8 cellular contexts compared by ENCODE assay signal in the genomic region with DNA sequence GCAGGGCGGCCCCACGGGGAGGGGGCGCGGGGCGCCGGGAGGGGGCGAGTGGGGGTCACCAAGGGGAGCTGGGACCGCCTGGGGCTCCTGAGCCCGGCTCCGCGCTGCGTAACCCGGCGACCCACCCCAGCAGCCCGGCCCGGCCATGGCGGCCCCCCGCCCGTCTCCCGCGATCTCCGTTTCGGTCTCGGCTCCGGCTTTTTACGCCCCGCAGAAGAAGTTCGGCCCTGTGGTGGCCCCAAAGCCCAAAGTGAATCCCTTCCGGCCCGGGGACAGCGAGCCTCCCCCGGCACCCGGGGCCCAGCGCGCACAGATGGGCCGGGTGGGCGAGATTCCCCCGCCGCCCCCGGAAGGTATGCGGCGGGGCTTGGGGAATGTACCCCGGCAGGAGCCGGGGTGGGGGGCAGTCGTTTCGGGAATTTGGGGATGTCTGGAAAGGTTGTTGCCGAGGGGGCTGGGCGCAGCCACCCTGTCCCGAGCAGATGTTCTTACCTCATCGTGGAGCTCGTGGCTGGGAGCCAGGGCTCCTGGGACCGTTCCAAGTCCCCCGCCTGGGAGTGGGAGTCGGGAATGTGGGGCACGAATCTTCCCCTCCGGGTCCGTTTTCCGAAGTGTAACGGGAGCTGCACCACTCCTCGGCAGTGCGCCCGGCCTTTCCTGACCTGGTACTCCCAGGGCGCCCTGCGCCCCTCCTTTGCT. TPM values are rescaled to one million over a fixed set of nuclear protein-coding genes. Genes with fewer than 3 reads are reported as not detected.
DNase-seq lines count a peak whose midpoint lies in the region; ATAC-seq and TF ChIP-seq lines count a peak whose summit lies in the region.

No MANE protein-coding gene starts in this region.

- H3K4me1 Mint-ChIP-seq in activated naive CD4-positive, alpha-beta T cell treated with anti-CD3 and anti-CD28 coated beads, Interleukin-2, amount 10 ng/mL, durations not matched to agents 7 days and 5 days = peaks cover 30% of the 10 kb centered on the region

- DNase-seq in activated naive CD4-positive, alpha-beta T cell treated with anti-CD3 and anti-CD28 coated beads, Interleukin-2, amount 10 ng/mL, durations not matched to agents 7 days and 5 days = no peak
- no peak for DNase-seq in activated naive CD4-positive, alpha-beta T cell treated with anti-CD3 and anti-CD28 coated beads, Interleukin-2, amount 50 U/mL, for 16 hours
- DNase-seq in colonic mucosa = peak; percentile 70
- DNase-seq in lower lobe of right lung = peak; percentile 73
- DNase-seq in substantia nigra (lab: John Stamatoyannopoulos, UW) = peak in 32 of 49 donors; percentile 13 to 92 (median 39)
- no peak for DNase-seq in NCI-H2107 (lab: John Stamatoyannopoulos, UW)

- H3K4me2 ChIP-seq in OCI-LY3 (ENCODE audit: low read length) = peak overlapping the region; percentile 83

- peak overlapping the region; percentile 67 for H3K4me3 Mint-ChIP-seq in activated naive CD4-positive, alpha-beta T cell treated with anti-CD3 and anti-CD28 coated beads, Interleukin-2, amount 10 ng/mL, durations not matched to agents 7 days and 5 days

- CTCF ChIA-PET in activated naive CD4-positive, alpha-beta T cell treated with anti-CD3 and anti-CD28 coated beads, Interleukin-2, amount 10 ng/mL, durations not matched to agents 7 days and 5 days (lab: Charles Lee) = interaction anchor here (3.4 kb wide), 1 partner anchor 34 kb away, joined by 38 read pairs; no protein-coding TSS in a partner anchor

- no peaks in the 10 kb centered on the region for H3K27me3 Mint-ChIP-seq in activated naive CD4-positive, alpha-beta T cell treated with anti-CD3 and anti-CD28 coated beads, Interleukin-2, amount 10 ng/mL, durations not matched to agents 7 days and 5 days

- peak overlapping the region; percentile 69 for H3K27ac Mint-ChIP-seq in activated naive CD4-positive, alpha-beta T cell treated with anti-CD3 and anti-CD28 coated beads, Interleukin-2, amount 10 ng/mL, durations not matched to agents 7 days and 5 days

- ATAC-seq in HG02870 (IDR thresholded peaks at IDR 0.05; ENCODE audit: unreplicated experiment) (peak; percentile 4), lower lobe of right lung (no peak)

- H3K4me3 ChIP-seq in OCI-LY3 (ENCODE audit: low read length) = peak overlapping the region; percentile 93
- peak overlapping the region; percentile 89 for H3K4me3 ChIP-seq in colonic mucosa
- peak overlapping the region; percentile 93 for H3K4me3 ChIP-seq in lower lobe of right lung

- H4K20me1 ChIP-seq in OCI-LY3 (ENCODE audit: insufficient read depth, low read length) = peaks cover 14% of the 10 kb centered on the region

- intact Hi-C loops in colonic mucosa (cut with DNase I) = loop anchor here (5.0 to 10.0 kb wide), 2 partner anchors 36 to 117 kb away; a partner anchor contains a TSS
- intact Hi-C loops in lower lobe of right lung (cut with DNase I) = no loop called here

- H3K36me3 Mint-ChIP-seq in activated naive CD4-positive, alpha-beta T cell treated with anti-CD3 and anti-CD28 coated beads, Interleukin-2, amount 10 ng/mL, durations not matched to agents 7 days and 5 days = peaks cover 7% of the 10 kb centered on the region

- peaks cover 14% of the 10 kb centered on the region for H3K4me1 ChIP-seq in OCI-LY3 (ENCODE audit: low read length)
- H3K4me1 ChIP-seq in colonic mucosa = peaks cover 7% of the 10 kb centered on the region
- H3K4me1 ChIP-seq in lower lobe of right lung = peaks cover 71% of the 10 kb centered on the region

- no peak overlapping the region for H2AFZ ChIP-seq in OCI-LY3 (ENCODE audit: low read depth, low read length)

- no peak for TF ChIP-seq CTCF in OCI-LY3 (IDR thresholded peaks at IDR 0.05; ENCODE audit: low read depth, low read length)
- TF ChIP-seq CTCF in colonic mucosa (IDR thresholded peaks at IDR 0.05) = no peak
- TF ChIP-seq CTCF in lower lobe of right lung (IDR thresholded peaks at IDR 0.05) = no peak

- H3K79me2 ChIP-seq in OCI-LY3 (ENCODE audit: low read length) = peaks cover 28% of the 10 kb centered on the region

- H3K9me3 ChIP-seq in OCI-LY3 (ENCODE audit: insufficient read depth, low read length) (no peaks in the 10 kb centered on the region), colonic mucosa (no peaks in the 10 kb centered on the region), lower lobe of right lung (no peaks in the 10 kb centered on the region)

- H3K27me3 ChIP-seq in OCI-LY3 (ENCODE audit: low read depth, low read length) = no peaks in the 10 kb centered on the region
- H3K27me3 ChIP-seq in colonic mucosa = no peaks in the 10 kb centered on the region
- H3K27me3 ChIP-seq in lower lobe of right lung (ENCODE audit: low read depth) = no peaks in the 10 kb centered on the region

- H3K9ac ChIP-seq in OCI-LY3 (ENCODE audit: low read length) (peak overlapping the region; percentile 98), colonic mucosa (ENCODE audit: low read depth in 2 of 2, low read length in 2 of 2) (peak overlapping the region; percentile 84 to 91)

- H3K27ac ChIP-seq in OCI-LY3 (ENCODE audit: low read length) (peak overlapping the region; percentile 76), colonic mucosa (peak overlapping the region; percentile 100), lower lobe of right lung (peak overlapping the region; percentile 99), substantia nigra (ENCODE audit: low read depth, low read length, poor library complexity, severe bottlenecking) (peak overlapping the region; percentile 95)

- H3K36me3 ChIP-seq in OCI-LY3 (replicated peaks; ENCODE audit: low read depth, low read length) (peaks cover 9% of the 10 kb centered on the region), colonic mucosa (no peaks in the 10 kb centered on the region), lower lobe of right lung (peaks cover 25% of the 10 kb centered on the region)

- no peaks in the 10 kb centered on the region for H3K9me3 Mint-ChIP-seq in activated naive CD4-positive, alpha-beta T cell treated with anti-CD3 and anti-CD28 coated beads, Interleukin-2, amount 10 ng/mL, durations not matched to agents 7 days and 5 days

RNA-seq across cellular contexts. Expression of a gene that starts 0.4 kb away (rescaled TPM):
- total RNA-seq in colonic mucosa = 100 to 1,000 TPM in 1 of 2 donors, 10 to 100 TPM in 1; 54.9 to 110 TPM
- total RNA-seq in lower lobe of right lung = 231 TPM

RNA-seq across cellular contexts. Expression of a gene that starts 19.1 kb away (rescaled TPM):
- total RNA-seq in colonic mucosa = 1 to 10 TPM in 1 of 2 donors, under 1 TPM in 1; 0.40 to 1.8 TPM
- 0.53 TPM for total RNA-seq in lower lobe of right lung

RNA-seq across cellular contexts. Expression of a gene that starts 27.1 kb away (rescaled TPM):
- 10 to 100 TPM; 16.0 to 18.4 TPM for total RNA-seq in colonic mucosa
- 9.0 TPM for total RNA-seq in lower lobe of right lung

Comparison
In these comparisons a context has a peak if more than half of its experiments do, and no peak if none do; other contexts are left out.
1. DNase-seq: peak in colonic mucosa (single experiment), lower lobe of right lung (single experiment) and substantia nigra (32 of 49); none in activated naive CD4-positive, alpha-beta T cell treated with anti-CD3 and anti-CD28 coated beads, Interleukin-2, amount 10 ng/mL, durations not matched to agents 7 days and 5 days (single experiment), activated naive CD4-positive, alpha-beta T cell treated with anti-CD3 and anti-CD28 coated beads, Interleukin-2, amount 50 U/mL, for 16 hours (single experiment) and NCI-H2107 (single experiment).
2. Peak in every context shown above with its lines, with median percentiles within 50 percentile points of each other: H3K27ac ChIP-seq and H3K4me3 ChIP-seq.